ENCODE assay signal across 19 cellular contexts in genomic region chr17:27989046-27989445, GRCh38.
"Had no signal": no experiment of that assay in that cellular context is flagged by ENCODE, and none has a peak within 500 bp of the region (broad histone marks: within the 10 kb centered on the region; RNA-seq: fewer than 3 reads in every experiment).

No MANE protein-coding gene starts in this region.

- H3K4me1 ChIP-seq: gastroesophageal sphincter, sigmoid colon had no signal

- H2AFZ ChIP-seq: hepatocyte had no signal

- H3K27me3 ChIP-seq: brain microvascular endothelial cell, hepatocyte, upper lobe of left lung had no signal

- DNase-seq: activated CD4-positive, alpha-beta T cell treated with anti-CD3 and anti-CD28 coated beads for 1 hour; activated CD4-positive, alpha-beta T cell treated with anti-CD3 and anti-CD28 coated beads, Interleukin-2, amount 50 U/mL, for 48 hours; activated CD8-positive, alpha-beta memory T cell treated with anti-CD3 and anti-CD28 coated beads, Interleukin-2, amount 10 ng/mL, durations not matched to agents 7 days and 5 days; activated effector memory CD4-positive, alpha-beta T cell treated with Interleukin-2 at 50 U/mL for 16 hours; activated T-cell treated with anti-CD3 and anti-CD28 coated beads, Interleukin-2, amount 50 U/mL, for 24 hours; amygdala; brain microvascular endothelial cell; left colon; mucosa of descending colon; naive thymus-derived CD8-positive, alpha-beta T cell; nucleus accumbens; sigmoid colon; stimulated activated CD4-positive, alpha-beta T cell treated with anti-CD3 and anti-CD28 coated beads, Interleukin-2, amount 100 ng/mL, for 48 hours; stimulated activated naive CD8-positive, alpha-beta T cell treated with anti-CD3 and anti-CD28 coated beads, Interleukin-15, Interleukin-2, amounts not matched to agents 100 U/mL and 50 U/mL, for 24 hours; upper lobe of left lung had no signal

- H3K36me3 ChIP-seq: brain microvascular endothelial cell, gastroesophageal sphincter, sigmoid colon, upper lobe of left lung had no signal

- H3K9me3 Mint-ChIP-seq: activated naive CD4-positive, alpha-beta T cell treated with anti-CD3 and anti-CD28 coated beads, Interleukin-2, amount 50 U/mL, for 24 hours; activated T-cell treated with anti-CD3 and anti-CD28 coated beads, Interleukin-2, amount 50 U/mL, for 24 hours; naive thymus-derived CD8-positive, alpha-beta T cell had no signal

- H3K27ac ChIP-seq: brain microvascular endothelial cell, gastroesophageal sphincter, hepatocyte, sigmoid colon, upper lobe of left lung had no signal

- ATAC-seq: activated CD8-positive, alpha-beta memory T cell treated with anti-CD3 and anti-CD28 coated beads, Interleukin-2, amount 10 ng/mL, durations not matched to agents 7 days and 5 days; gastroesophageal sphincter; left colon; mucosa of descending colon; naive thymus-derived CD8-positive, alpha-beta T cell; stimulated activated naive CD8-positive, alpha-beta T cell treated with anti-CD3 and anti-CD28 coated beads, Interleukin-15, Interleukin-2, amounts not matched to agents 100 U/mL and 50 U/mL, for 24 hours had no signal

- H3K9me3 ChIP-seq: gastroesophageal sphincter, mucosa of descending colon, sigmoid colon, upper lobe of left lung had no signal

- H3K27ac Mint-ChIP-seq: activated CD8-positive, alpha-beta memory T cell treated with anti-CD3 and anti-CD28 coated beads, Interleukin-2, amount 10 ng/mL, durations not matched to agents 7 days and 5 days; activated naive CD4-positive, alpha-beta T cell treated with anti-CD3 and anti-CD28 coated beads, Interleukin-2, amount 50 U/mL, for 24 hours; activated T-cell treated with anti-CD3 and anti-CD28 coated beads, Interleukin-2, amount 50 U/mL, for 24 hours; naive thymus-derived CD8-positive, alpha-beta T cell; progenitor cell of endocrine pancreas had no signal

- H3K79me2 ChIP-seq: hepatocyte had no signal

- H3K36me3 Mint-ChIP-seq: activated CD8-positive, alpha-beta memory T cell treated with anti-CD3 and anti-CD28 coated beads, Interleukin-2, amount 10 ng/mL, durations not matched to agents 7 days and 5 days; activated naive CD4-positive, alpha-beta T cell treated with anti-CD3 and anti-CD28 coated beads, Interleukin-2, amount 50 U/mL, for 24 hours; naive thymus-derived CD8-positive, alpha-beta T cell had no signal

- H3K4me1 Mint-ChIP-seq: activated CD8-positive, alpha-beta memory T cell treated with anti-CD3 and anti-CD28 coated beads, Interleukin-2, amount 10 ng/mL, durations not matched to agents 7 days and 5 days had no signal

- H3K4me2 ChIP-seq: hepatocyte had no signal

- H3K4me3 ChIP-seq: gastroesophageal sphincter, hepatocyte, mucosa of descending colon, sigmoid colon, upper lobe of left lung had no signal

- H3K4me3 Mint-ChIP-seq: activated CD8-positive, alpha-beta memory T cell treated with anti-CD3 and anti-CD28 coated beads, Interleukin-2, amount 10 ng/mL, durations not matched to agents 7 days and 5 days; activated naive CD4-positive, alpha-beta T cell treated with anti-CD3 and anti-CD28 coated beads, Interleukin-2, amount 50 U/mL, for 24 hours; activated T-cell treated with anti-CD3 and anti-CD28 coated beads, Interleukin-2, amount 50 U/mL, for 24 hours; naive thymus-derived CD8-positive, alpha-beta T cell had no signal
